In genomic region chr2:128797533-128797932, GRCh38 we compare ENCODE assay signal across 13 cellular contexts.
DNase-seq lines count a peak whose midpoint lies in the region; ATAC-seq and TF ChIP-seq lines count a peak whose summit lies in the region.
"Had no signal": no experiment of that assay in that cellular context is flagged by ENCODE, and none has a peak within 500 bp of the region (broad histone marks: within the 10 kb centered on the region; RNA-seq: fewer than 3 reads in every experiment).

No MANE protein-coding gene starts in this region.

- ATAC-seq in GM18499 (IDR thresholded peaks at IDR 0.05; ENCODE audit: insufficient read depth, unreplicated experiment) (peak; percentile 33), GM19395 (IDR thresholded peaks at IDR 0.05; ENCODE audit: unreplicated experiment) (peak; percentile 22), HG02623 (IDR thresholded peaks at IDR 0.05; ENCODE audit: unreplicated experiment) (peak; percentile 29), HG03520 (IDR thresholded peaks at IDR 0.05; ENCODE audit: unreplicated experiment) (peak; percentile 40), HG02973 (IDR thresholded peaks at IDR 0.05; ENCODE audit: unreplicated experiment) (no peak)
- ATAC-seq: A549 had no signal

- H3K4me3 ChIP-seq in ascending aorta = no peak overlapping the region
- H3K4me3 ChIP-seq: A549 had no signal

- H3K9me3 ChIP-seq in ascending aorta = no peaks in the 10 kb centered on the region
- H3K9me3 ChIP-seq: A549 had no signal

- intact Hi-C loops in ascending aorta (cut with DNase I) = no loop called here

- no peak for TF ChIP-seq CTCF in ascending aorta (IDR thresholded peaks at IDR 0.05)

- H3K27me3 ChIP-seq in ascending aorta = no peaks in the 10 kb centered on the region

- H3K27ac ChIP-seq in ascending aorta = no peak overlapping the region
- H3K27ac ChIP-seq: A549 had no signal

- H3K36me3 ChIP-seq in ascending aorta = no peaks in the 10 kb centered on the region

- no peaks in the 10 kb centered on the region for H3K4me1 ChIP-seq in ascending aorta
- H3K4me1 ChIP-seq: A549 had no signal

- DNase-seq in ascending aorta (ENCODE audit: low spot score in 2 of 2) (no peak), CD1c-positive myeloid dendritic cell (ENCODE audit: extremely low spot score) (no peak), hypothalamus (lab: John Stamatoyannopoulos, UW) (no peak)
- DNase-seq: left cardiac atrium, NCI-H1436 treated with DMSO at 0.1 percent for 48 hours, Right ventricle myocardium superior, T1000 had no signal
